ENCODE assay signal across 9 cellular contexts in genomic region chr9:105341784-105342183, GRCh38.
A peak's percentile ranks its signal among the peaks of the same experiment; 100 is the strongest.
DNase-seq lines count a peak whose midpoint lies in the region; ATAC-seq and TF ChIP-seq lines count a peak whose summit lies in the region.
"Had no signal": no experiment of that assay in that cellular context is flagged by ENCODE, and none has a peak within 500 bp of the region (broad histone marks: within the 10 kb centered on the region; RNA-seq: fewer than 3 reads in every experiment).

No MANE protein-coding gene starts in this region.

- in situ Hi-C loops in KBM-7 (cut with MboI; ENCODE audit: low pct_unique_long_range_greater_than_20kb, low sequenced_read_pairs) = no loop called here

- 88% methylated on average over 1 of the region's 1 CpG for WGBS in smooth muscle cell (ENCODE audit: low lambda C conversion rate)

- TF ChIP-seq CTCF in cardiac fibroblast (IDR thresholded peaks at IDR 0.05; ENCODE audit: low read depth, low read length) = no peak
- no peak for TF ChIP-seq CTCF in smooth muscle cell (IDR thresholded peaks at IDR 0.05; ENCODE audit: borderline replicate concordance, insufficient read depth, poor library complexity, severe bottlenecking)

- H3K27me3 ChIP-seq in smooth muscle cell (ENCODE audit: low read depth) = no peaks in the 10 kb centered on the region

- no peak overlapping the region for H3K9ac ChIP-seq in smooth muscle cell (ENCODE audit: low read depth)

- peaks cover 5% of the 10 kb centered on the region for H3K36me3 ChIP-seq in smooth muscle cell (ENCODE audit: low read depth)

- H3F3A ChIP-seq in smooth muscle cell (ENCODE audit: low read depth) = no peaks in the 10 kb centered on the region

- H4K20me1 ChIP-seq in smooth muscle cell (ENCODE audit: low read depth) = no peaks in the 10 kb centered on the region

- H3K9me3 ChIP-seq in smooth muscle cell (replicated peaks; ENCODE audit: low read depth) = no peaks in the 10 kb centered on the region

- no peaks in the 10 kb centered on the region for H3K4me1 ChIP-seq in smooth muscle cell (ENCODE audit: low read depth)

- H3K4me2 ChIP-seq in smooth muscle cell = peak overlapping the region; percentile 25

- DNase-seq in activated CD4-positive, CD25-positive, alpha-beta regulatory T cell (lab: John Stamatoyannopoulos, UW) = no peak
- DNase-seq in cardiac fibroblast (ENCODE audit: low read depth in 2 of 2) (peak; percentile 35 to 48), smooth muscle cell (lab: John Stamatoyannopoulos, UW; ENCODE audit: unreplicated experiment) (no peak), KBM-7 (no peak), left cardiac atrium (no peak), NCI-H1417 treated with DMSO at 0.1 percent for 48 hours (lab: John Stamatoyannopoulos, UW) (no peak)

- peak; percentile 35 to 53 for ATAC-seq in activated CD4-positive, CD25-positive, alpha-beta regulatory T cell treated with anti-CD3 and anti-CD28 coated beads, Interleukin-2, amount 50 U/mL, for 24 hours
- ATAC-seq in HG03066 (IDR thresholded peaks at IDR 0.05; ENCODE audit: low read depth, unreplicated experiment) (peak; percentile 75), left cardiac atrium (no peak)

- no peaks in the 10 kb centered on the region for H3K79me2 ChIP-seq in smooth muscle cell (ENCODE audit: low read depth)

- H3K4me3 ChIP-seq in cardiac fibroblast (replicated peaks in 1 of 2; ENCODE audit: low read depth in 2 of 2, low read length in 2 of 2) (no peak overlapping the region), smooth muscle cell (peak overlapping the region; percentile 17)

- H3K27ac ChIP-seq in smooth muscle cell (ENCODE audit: low read depth) = no peak overlapping the region
- H3K27ac ChIP-seq: C4-2B had no signal

- intact Hi-C loops in left cardiac atrium (cut with DNase I) = no loop called here

- no peak overlapping the region for H2AFZ ChIP-seq in smooth muscle cell (ENCODE audit: low read depth)

Comparison
In these comparisons a context has a peak if more than half of its experiments do, and no peak if none do; other contexts are left out.
1. ATAC-seq: peak in activated CD4-positive, CD25-positive, alpha-beta regulatory T cell treated with anti-CD3 and anti-CD28 coated beads, Interleukin-2, amount 50 U/mL, for 24 hours (2 of 2) and HG03066 (single experiment); none in left cardiac atrium (0 of 2).
2. DNase-seq: peak in cardiac fibroblast (2 of 2); none in activated CD4-positive, CD25-positive, alpha-beta regulatory T cell (0 of 4), smooth muscle cell (single experiment), KBM-7 (single experiment), left cardiac atrium (single experiment) and NCI-H1417 treated with DMSO at 0.1 percent for 48 hours (single experiment).